Comparison of ENCODE assay signal across 8 cellular contexts in genomic region chr1:47179023-47179987, GRCh38. TPM values are rescaled to one million over a fixed set of nuclear protein-coding genes. Genes with fewer than 3 reads are reported as not detected.
DNase-seq lines count a peak whose midpoint lies in the region; ATAC-seq and TF ChIP-seq lines count a peak whose summit lies in the region.

No MANE protein-coding gene starts in this region.

- H3K36me3 Mint-ChIP-seq in activated CD4-positive, alpha-beta memory T cell treated with anti-CD3 and anti-CD28 coated beads, Interleukin-2, amount 10 ng/mL, durations not matched to agents 7 days and 5 days (ENCODE audit: low read depth): no peaks in the 10 kb centered on the region

- no peak overlapping the region for H3K27ac ChIP-seq in HL-60 (replicated peaks)

- CTCF ChIA-PET in activated CD4-positive, alpha-beta memory T cell treated with anti-CD3 and anti-CD28 coated beads, Interleukin-2, amount 10 ng/mL, durations not matched to agents 7 days and 5 days (lab: Charles Lee): interaction anchor here (0.6 to 5.8 kb wide), 46 partner anchors 9 to 931 kb away, joined by 3 to 71 read pairs (median 4); partner anchors contain the start of genes ATPAF1, CMPK1, FOXD2 and PDZK1IP1

- DNase-seq in COLO668 (lab: John Stamatoyannopoulos, UW; ENCODE audit: unreplicated experiment) (peak; percentile 95), HL-60 (ENCODE audit: low read depth in 1 of 2, low spot score in 1 of 2) (peak; percentile 78 to 87), NCI-H82 (lab: John Stamatoyannopoulos, UW) (peak; percentile 92), lung microvascular endothelial cell (ENCODE audit: low read depth in 2 of 2) (peak; percentile 93 to 95)
- peak; percentile 86 for DNase-seq in activated CD4-positive, alpha-beta memory T cell treated with anti-CD3 and anti-CD28 coated beads, Interleukin-2, amount 10 ng/mL, durations not matched to agents 7 days and 5 days
- DNase-seq in effector CD8-positive, alpha-beta T cell (lab: John Stamatoyannopoulos, UW): peak; percentile 26
- DNase-seq in stimulated activated CD4-positive, alpha-beta T cell treated with anti-CD3 and anti-CD28 coated beads, TNF-alpha, amount 100 ng/mL, for 48 hours (ENCODE audit: low read depth in 3 of 3): peak; percentile 61 to 79 (median 72)

- no peaks in the 10 kb centered on the region for H3K27me3 ChIP-seq in HL-60 (ENCODE audit: insufficient read depth, poor library complexity, severe bottlenecking)

- ATAC-seq in GM19467 (IDR thresholded peaks at IDR 0.05; ENCODE audit: unreplicated experiment): peak; percentile 79

- peak overlapping the region; percentile 41 for H3K27ac Mint-ChIP-seq in activated CD4-positive, alpha-beta memory T cell treated with anti-CD3 and anti-CD28 coated beads, Interleukin-2, amount 10 ng/mL, durations not matched to agents 7 days and 5 days

- H3K4me3 ChIP-seq in HL-60 (replicated peaks; ENCODE audit: insufficient read depth, low read length): peak overlapping the region; percentile 29

- POLR2A ChIA-PET in activated CD4-positive, alpha-beta memory T cell treated with anti-CD3 and anti-CD28 coated beads, Interleukin-2, amount 10 ng/mL, durations not matched to agents 7 days and 5 days (lab: Charles Lee): interaction anchor here (0.7 to 2.1 kb wide), 5 partner anchors 13 to 135 kb away, joined by 3 to 6 read pairs (median 4); partner anchors contain the start of gene STIL

- peak; percentile 95 for TF ChIP-seq CTCF in HL-60 (IDR thresholded peaks at IDR 0.05; ENCODE audit: insufficient read depth, low read length)

- peaks cover 19% of the 10 kb centered on the region for H3K27me3 Mint-ChIP-seq in activated CD4-positive, alpha-beta memory T cell treated with anti-CD3 and anti-CD28 coated beads, Interleukin-2, amount 10 ng/mL, durations not matched to agents 7 days and 5 days

- H3K4me3 Mint-ChIP-seq in activated CD4-positive, alpha-beta memory T cell treated with anti-CD3 and anti-CD28 coated beads, Interleukin-2, amount 10 ng/mL, durations not matched to agents 7 days and 5 days: peak overlapping the region; percentile 74

- peaks cover 8% of the 10 kb centered on the region for H3K4me1 Mint-ChIP-seq in activated CD4-positive, alpha-beta memory T cell treated with anti-CD3 and anti-CD28 coated beads, Interleukin-2, amount 10 ng/mL, durations not matched to agents 7 days and 5 days

- no peaks in the 10 kb centered on the region for H3K9me3 Mint-ChIP-seq in activated CD4-positive, alpha-beta memory T cell treated with anti-CD3 and anti-CD28 coated beads, Interleukin-2, amount 10 ng/mL, durations not matched to agents 7 days and 5 days

RNA-seq across cellular contexts. Expression of gene PDZK1IP1, which starts 10.5 kb away (rescaled TPM):
- not detected for total RNA-seq in activated CD4-positive, alpha-beta memory T cell treated with anti-CD3 and anti-CD28 coated beads, Interleukin-2, amount 10 ng/mL, durations not matched to agents 7 days and 5 days
- not detected in 2 replicates for total RNA-seq in lung microvascular endothelial cell

RNA-seq across cellular contexts. Expression of gene CYP4A22, which starts 42.1 kb away (rescaled TPM):
- not detected for total RNA-seq in activated CD4-positive, alpha-beta memory T cell treated with anti-CD3 and anti-CD28 coated beads, Interleukin-2, amount 10 ng/mL, durations not matched to agents 7 days and 5 days
- not detected in 2 replicates for total RNA-seq in lung microvascular endothelial cell

RNA-seq across cellular contexts. Expression of gene TAL1, which starts 52.7 kb away (rescaled TPM):
- total RNA-seq in activated CD4-positive, alpha-beta memory T cell treated with anti-CD3 and anti-CD28 coated beads, Interleukin-2, amount 10 ng/mL, durations not matched to agents 7 days and 5 days: not detected
- total RNA-seq in lung microvascular endothelial cell: 51.0 and 58.1 TPM in 2 replicates

Comparison
In these comparisons a context has a peak if more than half of its experiments do, and no peak if none do; other contexts are left out.
1. DNase-seq: peak in every context shown above with its lines; median percentile 95 in COLO668; 94 in lung microvascular endothelial cell; 92 in NCI-H82; 86 in activated CD4-positive, alpha-beta memory T cell treated with anti-CD3 and anti-CD28 coated beads, Interleukin-2, amount 10 ng/mL, durations not matched to agents 7 days and 5 days; 82 in HL-60; 72 in stimulated activated CD4-positive, alpha-beta T cell treated with anti-CD3 and anti-CD28 coated beads, TNF-alpha, amount 100 ng/mL, for 48 hours; 26 in effector CD8-positive, alpha-beta T cell.
2. RNA of gene TAL1, which starts 52.7 kb away (total RNA-seq): 51.0 to 58.1 TPM in lung microvascular endothelial cell; not detected in activated CD4-positive, alpha-beta memory T cell treated with anti-CD3 and anti-CD28 coated beads, Interleukin-2, amount 10 ng/mL, durations not matched to agents 7 days and 5 days; every median in the first group is over 10 times any median in the second.